In genomic region chr4:102862747-102863146, GRCh38 we compare ENCODE assay signal across 25 cellular contexts.
"Had no signal": no experiment of that assay in that cellular context is flagged by ENCODE, and none has a peak within 500 bp of the region (broad histone marks: within the 10 kb centered on the region; RNA-seq: fewer than 3 reads in every experiment).

No MANE protein-coding gene starts in this region.

- ATAC-seq: activated CD8-positive, alpha-beta memory T cell treated with anti-CD3 and anti-CD28 coated beads, Interleukin-2, amount 10 ng/mL, durations not matched to agents 7 days and 5 days; activated CD8-positive, alpha-beta T cell treated with anti-CD3 and anti-CD28 coated beads, Interleukin-2, amount 10 ng/mL, durations not matched to agents 7 days and 5 days; activated naive CD8-positive, alpha-beta T cell treated with anti-CD3 and anti-CD28 coated beads, Interleukin-2, amount 50 U/mL, for 24 hours; lower lobe of right lung; naive thymus-derived CD8-positive, alpha-beta T cell had no signal

- H3K4me3 ChIP-seq: lower lobe of right lung, right atrium auricular region, spleen, suprapubic skin, tibial artery had no signal

- H3K27ac Mint-ChIP-seq: activated CD8-positive, alpha-beta memory T cell treated with anti-CD3 and anti-CD28 coated beads, Interleukin-2, amount 10 ng/mL, durations not matched to agents 7 days and 5 days; activated CD8-positive, alpha-beta T cell treated with anti-CD3 and anti-CD28 coated beads, Interleukin-2, amount 10 ng/mL, durations not matched to agents 7 days and 5 days; activated naive CD4-positive, alpha-beta T cell treated with anti-CD3 and anti-CD28 coated beads, Interleukin-2, amount 50 U/mL, for 24 hours; activated naive CD8-positive, alpha-beta T cell treated with anti-CD3 and anti-CD28 coated beads, Interleukin-2, amount 50 U/mL, for 24 hours; activated T-helper 2 cell treated with anti-CD3 and anti-CD28 coated beads, Interferon-gamma antibody, Interleukin-2, Interleukin-4, amounts not matched to agents 10 μg/mL and 5 μg/mL and 100 μg/mL, durations not matched to agents 14 hours and 24 hours and 36 hours had no signal

- H3K4me3 Mint-ChIP-seq: activated CD8-positive, alpha-beta memory T cell treated with anti-CD3 and anti-CD28 coated beads, Interleukin-2, amount 10 ng/mL, durations not matched to agents 7 days and 5 days; activated CD8-positive, alpha-beta T cell treated with anti-CD3 and anti-CD28 coated beads, Interleukin-2, amount 10 ng/mL, durations not matched to agents 7 days and 5 days; activated naive CD4-positive, alpha-beta T cell treated with anti-CD3 and anti-CD28 coated beads, Interleukin-2, amount 50 U/mL, for 24 hours; activated naive CD8-positive, alpha-beta T cell treated with anti-CD3 and anti-CD28 coated beads, Interleukin-2, amount 50 U/mL, for 24 hours; naive thymus-derived CD8-positive, alpha-beta T cell; neural crest cell had no signal

- H3K9ac ChIP-seq: parathyroid adenoma had no signal

- H3K36me3 ChIP-seq: lower lobe of right lung, right atrium auricular region, suprapubic skin, tibial artery had no signal

- H3K27ac ChIP-seq: lower lobe of right lung, parathyroid adenoma, right atrium auricular region, suprapubic skin, tibial artery had no signal

- H3K9me3 ChIP-seq: suprapubic skin had no signal

- DNase-seq: activated CD4-positive, alpha-beta T cell treated with anti-CD3 and anti-CD28 coated beads for 1 hour; activated CD4-positive, alpha-beta T cell treated with anti-CD3 and anti-CD28 coated beads, Interleukin-2, amount 50 U/mL, for 1 hour; activated CD8-positive, alpha-beta memory T cell treated with anti-CD3 and anti-CD28 coated beads, Interleukin-2, amount 10 ng/mL, durations not matched to agents 7 days and 5 days; activated CD8-positive, alpha-beta T cell treated with anti-CD3 and anti-CD28 coated beads, Interleukin-2, amount 10 ng/mL, durations not matched to agents 7 days and 5 days; activated naive CD8-positive, alpha-beta T cell treated with anti-CD3 and anti-CD28 coated beads, Interleukin-2, amount 50 U/mL, for 24 hours; activated T-cell treated with anti-CD3 and anti-CD28 coated beads, Interleukin-2, amount 50 U/mL, for 48 hours; amygdala; caudate nucleus; cortex of kidney; head of caudate nucleus; hypothalamus; lower lobe of right lung; mesenchymal stem cell; naive thymus-derived CD8-positive, alpha-beta T cell; occipital lobe; spleen; stimulated activated naive CD4-positive, alpha-beta T cell; T-helper 9 cell; tibial artery had no signal

- H3K27me3 ChIP-seq: right atrium auricular region, spleen, suprapubic skin, tibial artery had no signal

- H3K27me3 Mint-ChIP-seq: activated CD8-positive, alpha-beta memory T cell treated with anti-CD3 and anti-CD28 coated beads, Interleukin-2, amount 10 ng/mL, durations not matched to agents 7 days and 5 days; activated naive CD4-positive, alpha-beta T cell treated with anti-CD3 and anti-CD28 coated beads, Interleukin-2, amount 50 U/mL, for 24 hours; activated naive CD8-positive, alpha-beta T cell treated with anti-CD3 and anti-CD28 coated beads, Interleukin-2, amount 50 U/mL, for 24 hours; naive thymus-derived CD8-positive, alpha-beta T cell had no signal

- H3K4me1 ChIP-seq: parathyroid adenoma had no signal

- H2AFZ ChIP-seq: parathyroid adenoma had no signal
